Comparison of ENCODE assay signal across 8 cellular contexts in the genomic region with DNA sequence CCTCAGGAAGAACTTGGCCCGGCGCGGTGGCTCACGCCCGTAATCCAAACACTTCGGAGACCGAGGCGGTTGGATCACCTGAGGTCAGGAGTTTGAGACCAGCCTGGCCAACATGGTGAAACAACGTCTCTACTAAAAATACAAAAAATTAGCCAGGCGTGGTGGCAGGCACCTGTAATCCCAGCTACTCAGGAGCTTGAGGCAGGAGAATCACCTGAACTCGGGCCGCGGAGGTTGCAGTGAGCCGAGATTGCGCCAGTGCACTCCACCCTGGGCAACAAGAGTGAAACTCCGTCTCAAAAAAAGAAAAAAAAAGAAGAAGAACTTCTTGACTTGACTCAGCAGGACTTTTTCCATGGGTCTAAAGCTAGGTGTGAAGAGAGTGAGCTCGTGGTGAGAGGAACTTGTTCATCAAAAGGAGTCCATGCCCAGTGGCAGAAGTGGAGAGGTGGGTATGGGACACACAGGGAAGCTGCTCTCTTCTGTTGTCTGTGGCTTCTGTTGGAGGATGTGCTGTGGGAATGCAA. TPM values are rescaled to one million over a fixed set of nuclear protein-coding genes. Genes with fewer than 3 reads are reported as not detected.
DNase-seq lines count a peak whose midpoint lies in the region; ATAC-seq and TF ChIP-seq lines count a peak whose summit lies in the region.
"Not testable (repeated sequence)": the region's sequence is repeated elsewhere in the genome, so short reads cannot be mapped to it uniquely, and the experiment has no call there.

No MANE protein-coding gene starts in this region.

- not testable (repeated sequence) for H3K9me3 ChIP-seq in transverse colon

- peak overlapping the region in 3 of 4 donors; percentile 9 to 82 (median 16) for H3K27ac ChIP-seq in transverse colon

- not testable (repeated sequence) for TF ChIP-seq CTCF in GM12864 (IDR thresholded peaks at IDR 0.05; ENCODE audit: low read depth, low read length, missing control alignments); transverse colon (IDR thresholded peaks at IDR 0.05)

- peak overlapping the region in 2 of 3 donors; percentile 43 to 48 for H3K4me3 Mint-ChIP-seq in T-cell
- H3K4me3 Mint-ChIP-seq in central memory CD8-positive, alpha-beta T cell, result peak overlapping the region; percentile 40

- intact Hi-C loops in transverse colon (cut with DNase I; ENCODE audit: low total_unique reads), result not testable (repeated sequence)

- H3K36me3 Mint-ChIP-seq in T-cell, result not testable (repeated sequence)
- H3K36me3 Mint-ChIP-seq in central memory CD8-positive, alpha-beta T cell (ENCODE audit: insufficient read depth), result peaks cover 15% of the 10 kb centered on the region

- not testable (repeated sequence) for H3K4me3 ChIP-seq in GM12864 (ENCODE audit: low read depth, low read length); transverse colon

- peaks cover 3 to 38% (median 8%) of the 10 kb centered on the region in 4 donors for H3K4me1 ChIP-seq in transverse colon

- POLR2A ChIA-PET in T-cell (lab: Charles Lee), result interaction anchor here (0.6 to 0.8 kb wide), 5 partner anchors 13 to 539 kb away, joined by 3 to 10 read pairs (median 3); no protein-coding TSS in a partner anchor

- not testable (repeated sequence) for H3K36me3 ChIP-seq in transverse colon

- TF ChIP-seq EP300 in transverse colon (IDR thresholded peaks at IDR 0.05; ENCODE audit: low read depth), result not testable (repeated sequence)

- not testable (repeated sequence) for TF ChIP-seq POLR2A in transverse colon (IDR thresholded peaks at IDR 0.05)

- H3K27me3 Mint-ChIP-seq in T-cell; central memory CD8-positive, alpha-beta T cell: not testable (repeated sequence)

- WGBS in transverse colon (ENCODE audit: low coverage in 1 of 2), 2 donors, result 79 to 80% methylated on average over 9 to 17 of the region's 17 CpGs

- DNase-seq in GM12864 (ENCODE audit: low read depth), result peak; percentile 78
- DNase-seq in T-cell; central memory CD8-positive, alpha-beta T cell (ENCODE audit: low spot score in 2 of 2); transverse colon: not testable (repeated sequence)
- DNase-seq in activated T-cell treated with anti-CD3 and anti-CD28 coated beads for 48 hours (ENCODE audit: low read depth), result peak; percentile 56
- DNase-seq in stimulated activated CD4-positive, alpha-beta T cell treated with anti-CD3 and anti-CD28 coated beads, Interleukin-12 subunit alpha, Interleukin-12 subunit beta, amount 100 ng/mL, for 4 hours, result peak; percentile 47

- CTCF ChIA-PET in T-cell (lab: Charles Lee), result interaction anchor here (0.5 to 1.9 kb wide), 12 partner anchors 11 to 1734 kb away, joined by 3 to 10 read pairs (median 3); no protein-coding TSS in a partner anchor

- H3K4me1 Mint-ChIP-seq in T-cell, result peaks cover 47 to 70% (median 50%) of the 10 kb centered on the region in 3 donors
- peaks cover 55% of the 10 kb centered on the region for H3K4me1 Mint-ChIP-seq in central memory CD8-positive, alpha-beta T cell

- H3K27ac Mint-ChIP-seq in T-cell, result peak overlapping the region; percentile 88 to 93
- peak overlapping the region; percentile 10 for H3K27ac Mint-ChIP-seq in central memory CD8-positive, alpha-beta T cell (ENCODE audit: low read depth)

- in situ Hi-C loops in transverse colon (cut with MboI; ENCODE audit: low pct_ligation_motif_present in 1 of 4, low pct_unique_long_range_greater_than_20kb in 1 of 4, low sequenced_read_pairs in 3 of 4), result not testable (repeated sequence)

- ATAC-seq in GM21390 (IDR thresholded peaks at IDR 0.05; ENCODE audit: unreplicated experiment) (peak; percentile 65), HG03521 (IDR thresholded peaks at IDR 0.05; ENCODE audit: unreplicated experiment) (peak; percentile 44), T-cell (replicated peaks in 1 of 4) (peak in 2 of 4 experiments; percentile 26 to 42)
- ATAC-seq in central memory CD8-positive, alpha-beta T cell (replicated peaks; ENCODE audit: extremely low read depth, poor library complexity, severe bottlenecking), result peak; percentile 39

- not testable (repeated sequence) for H3K27me3 ChIP-seq in transverse colon

- H3K9me3 Mint-ChIP-seq in T-cell; central memory CD8-positive, alpha-beta T cell: not testable (repeated sequence)

RNA-seq across cellular contexts. Expression of a gene that starts 26.9 kb away (rescaled TPM):
- total RNA-seq in T-cell, result 100 to 1,000 TPM in 2 of 5 donors, 10 to 100 TPM in 3; 65.5 to 167 (median 72.9) TPM
- 10 to 100 TPM; 13.5 to 34.1 (median 20.7) TPM for total RNA-seq in transverse colon

RNA-seq across cellular contexts. Expression of a gene that starts 27.7 kb away (rescaled TPM):
- total RNA-seq in T-cell (10 to 100 TPM; 12.8 to 22.1 (median 19.7) TPM), transverse colon (10 to 100 TPM in 1 of 4 donors, 1 to 10 TPM in 3; 2.2 to 10.1 (median 5.0) TPM)

RNA-seq across cellular contexts. Expression of a gene that starts 40.1 kb away (rescaled TPM):
- total RNA-seq in T-cell, result 1,000 to 10,000 TPM; 1,114 to 1,417 (median 1,253) TPM
- total RNA-seq in transverse colon, result 100 to 1,000 TPM; 248 to 610 (median 493) TPM

RNA-seq across cellular contexts. Expression of a gene that starts 41.8 kb away (rescaled TPM):
- 10 to 100 TPM; 61.1 to 89.9 (median 73.8) TPM for total RNA-seq in T-cell
- total RNA-seq in transverse colon, result 10 to 100 TPM; 33.0 to 52.0 (median 40.1) TPM
